25 cellular contexts compared by ENCODE assay signal in genomic region chr7:155867734-155868400, GRCh38. TPM values are rescaled to one million over a fixed set of nuclear protein-coding genes. Genes with fewer than 3 reads are reported as not detected.
"Had no signal": no experiment of that assay in that cellular context is flagged by ENCODE, and none has a peak within 500 bp of the region (broad histone marks: within the 10 kb centered on the region; RNA-seq: fewer than 3 reads in every experiment).

No MANE protein-coding gene starts in this region.

- FAIRE-seq: kidney had no signal

- H3K4me1 Mint-ChIP-seq: activated CD4-positive, alpha-beta T cell treated with anti-CD3 and anti-CD28 coated beads, Interleukin-2, amount 10 ng/mL, durations not matched to agents 24 days and 14 days; nephron progenitor cell had no signal

- H3K27ac ChIP-seq: ascending aorta, breast epithelium, left ventricle myocardium inferior, skin epidermis, thoracic aorta, upper lobe of left lung had no signal

- H3K27me3 Mint-ChIP-seq: activated CD4-positive, alpha-beta T cell treated with anti-CD3 and anti-CD28 coated beads, Interleukin-2, amount 10 ng/mL, durations not matched to agents 24 days and 14 days had no signal

- H3K27ac Mint-ChIP-seq: activated CD4-positive, alpha-beta T cell treated with anti-CD3 and anti-CD28 coated beads, Interleukin-2, amount 10 ng/mL, durations not matched to agents 24 days and 14 days; activated CD8-positive, alpha-beta T cell treated with anti-CD3 and anti-CD28 coated beads, Interleukin-2, amount 10 ng/mL, durations not matched to agents 7 days and 5 days; effector memory CD8-positive, alpha-beta T cell; nephron progenitor cell; progenitor cell of endocrine pancreas had no signal

- DNase-seq: activated CD4-positive, alpha-beta T cell treated with anti-CD3 and anti-CD28 coated beads, Interleukin-2, amount 10 ng/mL, durations not matched to agents 24 days and 14 days; activated CD8-positive, alpha-beta memory T cell treated with anti-CD3 and anti-CD28 coated beads, Interleukin-2, amount 50 U/mL, for 48 hours; activated CD8-positive, alpha-beta T cell treated with anti-CD3 and anti-CD28 coated beads, Interleukin-2, amount 10 ng/mL, durations not matched to agents 7 days and 5 days; activated effector memory CD4-positive, alpha-beta T cell treated with anti-CD3 and anti-CD28 coated beads, Interleukin-2, amount 50 U/mL, for 16 hours; activated naive CD4-positive, alpha-beta T cell treated with anti-CD3 and anti-CD28 coated beads, Interleukin-2, amount 50 U/mL, for 16 hours; activated T-cell treated with anti-CD3 and anti-CD28 coated beads, Interleukin-2, amount 50 U/mL, for 48 hours; dermis blood vessel endothelial cell; effector memory CD8-positive, alpha-beta T cell; foreskin fibroblast; kidney; left ventricle myocardium inferior; mammary epithelial cell; midbrain; nephron progenitor cell; occipital lobe; stimulated activated CD4-positive, alpha-beta T cell treated with anti-CD3 and anti-CD28 coated beads, Interleukin-4, amount 100 ng/mL, for 1 hour; T-helper 1 cell; T-helper 9 cell; upper lobe of left lung had no signal

- H3K36me3 ChIP-seq: ascending aorta, breast epithelium, left ventricle myocardium inferior, thoracic aorta, upper lobe of left lung had no signal

- H3K9me3 ChIP-seq: ascending aorta, thoracic aorta, upper lobe of left lung had no signal

- H3K4me3 Mint-ChIP-seq: activated CD4-positive, alpha-beta T cell treated with anti-CD3 and anti-CD28 coated beads, Interleukin-2, amount 10 ng/mL, durations not matched to agents 24 days and 14 days; activated CD8-positive, alpha-beta T cell treated with anti-CD3 and anti-CD28 coated beads, Interleukin-2, amount 10 ng/mL, durations not matched to agents 7 days and 5 days; effector memory CD8-positive, alpha-beta T cell; nephron progenitor cell had no signal

- H3K9me3 Mint-ChIP-seq: activated CD4-positive, alpha-beta T cell treated with anti-CD3 and anti-CD28 coated beads, Interleukin-2, amount 10 ng/mL, durations not matched to agents 24 days and 14 days; effector memory CD8-positive, alpha-beta T cell had no signal

- H3K27me3 ChIP-seq: ascending aorta, upper lobe of left lung had no signal

- H3K4me1 ChIP-seq: ascending aorta, breast epithelium, left ventricle myocardium inferior, upper lobe of left lung had no signal

- H3K4me3 ChIP-seq: ascending aorta, breast epithelium, left ventricle myocardium inferior, skin epidermis, thoracic aorta, upper lobe of left lung had no signal

- ATAC-seq: activated CD8-positive, alpha-beta T cell treated with anti-CD3 and anti-CD28 coated beads, Interleukin-2, amount 10 ng/mL, durations not matched to agents 7 days and 5 days; effector memory CD8-positive, alpha-beta T cell; SK-N-SH treated with all-trans-retinoic acid at 6 μM for 48 hours had no signal

RNA-seq across cellular contexts. Expression of gene SHH, which starts 55.6 kb away (rescaled TPM):
- total RNA-seq: activated CD4-positive, alpha-beta T cell treated with anti-CD3 and anti-CD28 coated beads, Interleukin-2, amount 10 ng/mL, durations not matched to agents 24 days and 14 days; breast epithelium; dermis blood vessel endothelial cell; left ventricle myocardium inferior; mammary epithelial cell had no signal
- polyA plus RNA-seq: mammary epithelial cell had no signal
